ENCODE assay signal across 8 cellular contexts in the genomic region with DNA sequence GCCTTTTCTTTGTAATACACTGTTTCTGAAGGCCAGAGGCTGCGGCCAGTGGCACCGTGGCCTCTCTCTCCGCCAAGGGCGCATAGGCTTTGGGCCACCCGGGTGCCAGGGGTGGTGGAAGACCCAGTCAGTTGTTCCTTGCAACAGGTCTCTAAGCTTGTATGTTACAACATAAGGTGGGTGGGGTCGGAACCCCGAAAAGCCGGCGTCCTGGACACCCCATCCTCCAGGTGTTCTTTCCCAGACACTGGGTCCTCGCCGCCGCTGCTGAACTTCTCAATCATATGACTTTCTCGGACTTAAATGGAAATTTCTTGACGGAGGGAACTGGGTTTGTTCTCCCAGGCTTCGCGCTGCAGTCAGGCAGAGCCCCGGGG. TPM values are rescaled to one million over a fixed set of nuclear protein-coding genes. Genes with fewer than 3 reads are reported as not detected.
DNase-seq lines count a peak whose midpoint lies in the region; ATAC-seq, FAIRE-seq and TF ChIP-seq lines count a peak whose summit lies in the region.

No MANE protein-coding gene starts in this region.

- no peak for FAIRE-seq in D721Med (lab: Jason Lieb, UNC)

- POLR2A ChIA-PET in activated CD4-positive, alpha-beta memory T cell treated with anti-CD3 and anti-CD28 coated beads for 36 hours (lab: Charles Lee), result interaction anchor here (4.0 kb wide), 1 partner anchor 29 kb away, joined by 27 read pairs; no protein-coding TSS in a partner anchor

- no peak for ATAC-seq in HG03139 (IDR thresholded peaks at IDR 0.05; ENCODE audit: unreplicated experiment)

- intact Hi-C loops in activated CD4-positive, alpha-beta memory T cell treated with anti-CD3 and anti-CD28 coated beads for 36 hours (cut with micrococcal nuclease), result loop anchor here (1.0 to 10.0 kb wide), 12 partner anchors 28 to 1032 kb away; partner anchors contain the start of genes KHDC1 and SLC17A5

- H3K4me1 Mint-ChIP-seq in activated CD4-positive, alpha-beta memory T cell treated with anti-CD3 and anti-CD28 coated beads for 36 hours (ENCODE audit: low read depth), result peaks cover 57% of the 10 kb centered on the region

- H3K36me3 ChIP-seq in skeletal muscle satellite cell (ENCODE audit: insufficient read depth, low read length), result no peaks in the 10 kb centered on the region

- DNase-seq in ELF-1 (ENCODE audit: low read depth, low spot score) (peak; percentile 13), foreskin fibroblast (no peak), D721Med (ENCODE audit: insufficient read length, low spot score) (no peak), KBM-7 (no peak), DMS114 treated with DMSO at 0.1 percent for 48 hours (lab: John Stamatoyannopoulos, UW; ENCODE audit: unreplicated experiment) (no peak)
- peak; percentile 34 for DNase-seq in activated CD4-positive, alpha-beta memory T cell treated with anti-CD3 and anti-CD28 coated beads for 36 hours

- H3K4me3 Mint-ChIP-seq in activated CD4-positive, alpha-beta memory T cell treated with anti-CD3 and anti-CD28 coated beads for 36 hours, result peak overlapping the region; percentile 81

- H3K9me3 Mint-ChIP-seq in activated CD4-positive, alpha-beta memory T cell treated with anti-CD3 and anti-CD28 coated beads for 36 hours, result no peaks in the 10 kb centered on the region

- peaks cover 2% of the 10 kb centered on the region for H3K27me3 Mint-ChIP-seq in activated CD4-positive, alpha-beta memory T cell treated with anti-CD3 and anti-CD28 coated beads for 36 hours

- peak overlapping the region; percentile 99 for H3K4me2 ChIP-seq in skeletal muscle satellite cell (ENCODE audit: low read length)

- H3K27ac Mint-ChIP-seq in activated CD4-positive, alpha-beta memory T cell treated with anti-CD3 and anti-CD28 coated beads for 36 hours, result peak overlapping the region; percentile 89

- no peaks in the 10 kb centered on the region for H3K27me3 ChIP-seq in skeletal muscle satellite cell (ENCODE audit: control insufficient read depth, insufficient read depth, low read length)

- CTCF ChIA-PET in activated CD4-positive, alpha-beta memory T cell treated with anti-CD3 and anti-CD28 coated beads for 36 hours (lab: Charles Lee), result interaction anchor here (1.0 to 9.2 kb wide), 5 partner anchors 12 to 510 kb away, joined by 3 to 231 read pairs (median 5); no protein-coding TSS in a partner anchor

- TF ChIP-seq CTCF in foreskin fibroblast (IDR thresholded peaks at IDR 0.05; ENCODE audit: low read depth, low read length) (no peak), D721Med (IDR thresholded peaks at IDR 0.05; ENCODE audit: insufficient read depth, missing control alignments) (no peak)

- no peaks in the 10 kb centered on the region for H3K9me3 ChIP-seq in skeletal muscle satellite cell (replicated peaks; ENCODE audit: low read length)

- peak overlapping the region; percentile 72 to 74 for H3K4me3 ChIP-seq in foreskin fibroblast (ENCODE audit: low read depth in 1 of 2, low read length in 2 of 2)
- peak overlapping the region; percentile 90 for H3K4me3 ChIP-seq in skeletal muscle satellite cell (ENCODE audit: low read length)

- H3K4me1 ChIP-seq in skeletal muscle satellite cell (ENCODE audit: control insufficient read depth, insufficient read depth, low read length), result peaks cover 24% of the 10 kb centered on the region

- in situ Hi-C loops in KBM-7 (cut with MboI; ENCODE audit: low pct_unique_long_range_greater_than_20kb, low sequenced_read_pairs), result no loop called here

- peaks cover 2% of the 10 kb centered on the region for H3K36me3 Mint-ChIP-seq in activated CD4-positive, alpha-beta memory T cell treated with anti-CD3 and anti-CD28 coated beads for 36 hours

- peak overlapping the region; percentile 84 for H3K9ac ChIP-seq in skeletal muscle satellite cell (ENCODE audit: low read depth, low read length)

RNA-seq across cellular contexts. Expression of gene KCNQ5, which starts 1.0 kb away (rescaled TPM):
- 1 to 10 TPM; 4.5 to 5.2 TPM for total RNA-seq in activated CD4-positive, alpha-beta memory T cell treated with anti-CD3 and anti-CD28 coated beads for 36 hours
- total RNA-seq in skeletal muscle satellite cell (2012; rRNA removed), result 2.3 and 3.3 TPM in 2 replicates

Comparison
In these comparisons a context has a peak if more than half of its experiments do, and no peak if none do; other contexts are left out.
1. DNase-seq: peak in ELF-1 (single experiment) and activated CD4-positive, alpha-beta memory T cell treated with anti-CD3 and anti-CD28 coated beads for 36 hours (single experiment); none in foreskin fibroblast (0 of 2), D721Med (single experiment), KBM-7 (single experiment) and DMS114 treated with DMSO at 0.1 percent for 48 hours (single experiment).